In the genomic region with DNA sequence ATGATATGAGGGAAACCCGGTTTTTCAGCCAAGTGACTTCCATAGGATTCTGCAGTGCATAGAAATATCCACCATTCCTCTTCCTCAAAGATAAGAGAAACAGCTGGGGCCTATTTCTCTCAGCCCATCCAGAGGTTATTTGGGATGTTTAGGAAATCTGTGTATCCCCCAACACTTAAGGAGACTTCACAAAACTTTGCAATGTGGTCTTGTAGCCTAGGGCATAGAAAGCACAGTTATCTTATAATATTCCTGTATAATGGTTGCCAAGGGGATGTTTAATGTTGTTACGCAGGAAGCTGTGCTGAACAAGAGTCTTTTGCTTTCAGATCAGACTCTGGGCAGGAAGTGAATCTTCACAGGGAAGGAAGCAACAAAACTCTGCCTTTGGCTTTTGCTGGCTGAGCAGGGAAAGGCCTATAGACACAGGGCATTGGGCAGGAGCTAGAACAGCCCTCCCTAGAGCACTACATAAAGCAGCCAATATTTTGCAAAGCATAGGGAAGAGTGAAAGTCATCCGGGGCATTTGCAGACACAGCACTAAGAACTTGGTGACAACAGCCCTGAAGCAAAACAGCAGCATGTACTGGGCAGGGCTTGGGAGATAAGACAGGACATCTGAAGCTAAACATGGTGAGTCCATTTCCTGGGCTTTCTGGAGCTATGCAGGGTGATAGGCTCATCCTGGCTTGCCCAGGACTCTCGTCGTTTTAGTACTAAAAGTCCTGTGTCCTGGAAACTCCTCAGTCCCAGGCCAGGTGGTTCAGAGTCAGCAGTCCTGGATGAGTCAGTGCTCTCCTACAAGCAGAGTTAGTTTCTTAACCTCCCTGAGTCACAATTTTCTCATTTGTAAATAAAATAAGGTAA, we compare ENCODE assay signal across 8 cellular contexts. TPM values are rescaled to one million over a fixed set of nuclear protein-coding genes. Genes with fewer than 3 reads are reported as not detected.
A peak's percentile ranks its signal among the peaks of the same experiment; 100 is the strongest.
DNase-seq lines count a peak whose midpoint lies in the region; ATAC-seq and TF ChIP-seq lines count a peak whose summit lies in the region.

No MANE protein-coding gene starts in this region.

- DNase-seq in CD14-positive monocyte (ENCODE audit: low spot score) (no peak), KBM-7 (peak; percentile 54), fibroblast of the conjunctiva (ENCODE audit: low read depth) (peak; percentile 3), pulmonary artery endothelial cell (ENCODE audit: low read depth, low spot score) (peak; percentile 74), GM19238 (ENCODE audit: insufficient read length, low spot score) (no peak)
- peak; percentile 61 for DNase-seq in activated CD4-positive, alpha-beta memory T cell treated with anti-CD3 and anti-CD28 coated beads for 36 hours

- H3K27ac Mint-ChIP-seq in CD14-positive monocyte = peak overlapping the region; percentile 25 to 81 (median 62)
- peak overlapping the region; percentile 81 for H3K27ac Mint-ChIP-seq in activated CD4-positive, alpha-beta memory T cell treated with anti-CD3 and anti-CD28 coated beads for 36 hours

- ATAC-seq in GM21390 (IDR thresholded peaks at IDR 0.05; ENCODE audit: unreplicated experiment) = no peak
- ATAC-seq in GM21825 (IDR thresholded peaks at IDR 0.05; ENCODE audit: unreplicated experiment) = no peak

- peaks cover 21% of the 10 kb centered on the region for H3K4me1 Mint-ChIP-seq in CD14-positive monocyte
- H3K4me1 Mint-ChIP-seq in activated CD4-positive, alpha-beta memory T cell treated with anti-CD3 and anti-CD28 coated beads for 36 hours (ENCODE audit: low read depth) = peaks cover 24% of the 10 kb centered on the region

- peaks cover 8 to 17% (median 13%) of the 10 kb centered on the region in 7 donors for H3K9me3 Mint-ChIP-seq in CD14-positive monocyte
- H3K9me3 Mint-ChIP-seq in activated CD4-positive, alpha-beta memory T cell treated with anti-CD3 and anti-CD28 coated beads for 36 hours = peaks cover 10% of the 10 kb centered on the region

- CTCF ChIA-PET in activated CD4-positive, alpha-beta memory T cell treated with anti-CD3 and anti-CD28 coated beads for 36 hours (lab: Charles Lee) = interaction anchor here (0.5 to 5.4 kb wide), 16 partner anchors 15 to 465 kb away, joined by 3 to 77 read pairs (median 6); no protein-coding TSS in a partner anchor

- H3K4me3 Mint-ChIP-seq in CD14-positive monocyte = peak overlapping the region in 1 of 2 donors; percentile 85
- peak overlapping the region; percentile 81 for H3K4me3 Mint-ChIP-seq in activated CD4-positive, alpha-beta memory T cell treated with anti-CD3 and anti-CD28 coated beads for 36 hours

- POLR2A ChIA-PET in activated CD4-positive, alpha-beta memory T cell treated with anti-CD3 and anti-CD28 coated beads for 36 hours (lab: Charles Lee) = interaction anchor here (0.6 to 1.1 kb wide), 2 partner anchors 53 to 155 kb away, joined by 3 to 4 read pairs; no protein-coding TSS in a partner anchor

- intact Hi-C loops in CD14-positive monocyte (cut with micrococcal nuclease) = loop anchor here (5.0 to 10.0 kb wide), 5 partner anchors 74 to 459 kb away; no protein-coding TSS in a partner anchor
- intact Hi-C loops in activated CD4-positive, alpha-beta memory T cell treated with anti-CD3 and anti-CD28 coated beads for 36 hours (cut with micrococcal nuclease) = loop anchor here (1.0 to 5.0 kb wide), 7 partner anchors 66 to 464 kb away; partner anchors contain the start of gene CMTM3

- in situ Hi-C loops in KBM-7 (cut with MboI; ENCODE audit: low pct_unique_long_range_greater_than_20kb, low sequenced_read_pairs) = loop anchor here (25.0 kb wide), 2 partner anchors 179 to 454 kb away; partner anchors contain the start of gene CMTM2

- TF ChIP-seq CTCF in CD14-positive monocyte (IDR thresholded peaks at IDR 0.05) = no peak

- H3K36me3 Mint-ChIP-seq in CD14-positive monocyte = peaks cover 0 to 4% of the 10 kb centered on the region in 2 donors
- peaks cover 3% of the 10 kb centered on the region for H3K36me3 Mint-ChIP-seq in activated CD4-positive, alpha-beta memory T cell treated with anti-CD3 and anti-CD28 coated beads for 36 hours

- H3K27me3 Mint-ChIP-seq in CD14-positive monocyte (ENCODE audit: low read depth in 3 of 3) = peaks cover 6 to 13% (median 12%) of the 10 kb centered on the region in 3 donors
- H3K27me3 Mint-ChIP-seq in activated CD4-positive, alpha-beta memory T cell treated with anti-CD3 and anti-CD28 coated beads for 36 hours = peaks cover 2% of the 10 kb centered on the region

RNA-seq across cellular contexts. Expression of gene BEAN1, which starts 18.7 kb away (rescaled TPM):
- under 1 TPM in 1 of 2 donors, not detected in 1; 0.81 TPM for polyA plus RNA-seq in CD14-positive monocyte
- not detected for total RNA-seq in activated CD4-positive, alpha-beta memory T cell treated with anti-CD3 and anti-CD28 coated beads for 36 hours
- total RNA-seq in pulmonary artery endothelial cell = 0.26 TPM in 1 of 2 replicates, not detected in the other

RNA-seq across cellular contexts. Expression of gene CDH5, which starts 41.9 kb away (rescaled TPM):
- under 1 TPM in 1 of 2 donors, not detected in 1; 0.22 TPM for polyA plus RNA-seq in CD14-positive monocyte
- total RNA-seq in activated CD4-positive, alpha-beta memory T cell treated with anti-CD3 and anti-CD28 coated beads for 36 hours = not detected
- 512 and 580 TPM in 2 replicates for total RNA-seq in pulmonary artery endothelial cell

Comparison
In these comparisons a context has a peak if more than half of its experiments do, and no peak if none do; other contexts are left out.
1. DNase-seq: peak in KBM-7 (single experiment), activated CD4-positive, alpha-beta memory T cell treated with anti-CD3 and anti-CD28 coated beads for 36 hours (single experiment), fibroblast of the conjunctiva (single experiment) and pulmonary artery endothelial cell (single experiment); none in CD14-positive monocyte (single experiment) and GM19238 (single experiment).
2. RNA of gene CDH5, which starts 41.9 kb away (total RNA-seq): 512 to 580 TPM in pulmonary artery endothelial cell; not detected in activated CD4-positive, alpha-beta memory T cell treated with anti-CD3 and anti-CD28 coated beads for 36 hours; every median in the first group is over 100 times any median in the second.